Comparison of ENCODE assay signal across 10 cellular contexts in genomic region chr19:58388175-58388526, GRCh38. TPM values are rescaled to one million over a fixed set of nuclear protein-coding genes. Genes with fewer than 3 reads are reported as not detected.
A peak's percentile ranks its signal among the peaks of the same experiment; 100 is the strongest.
DNase-seq lines count a peak whose midpoint lies in the region; ATAC-seq and TF ChIP-seq lines count a peak whose summit lies in the region.
"Had no signal": no experiment of that assay in that cellular context is flagged by ENCODE, and none has a peak within 500 bp of the region (broad histone marks: within the 10 kb centered on the region; RNA-seq: fewer than 3 reads in every experiment).

No MANE protein-coding gene starts in this region.

- in situ Hi-C loops in astrocyte of the spinal cord (cut with HindIII; ENCODE audit: low sequenced_read_pairs): no loop called here

- no peaks in the 10 kb centered on the region for H3K27me3 Mint-ChIP-seq in memory B cell

- H3K36me3 Mint-ChIP-seq in memory B cell: peaks cover 16% of the 10 kb centered on the region

- H3K27me3 ChIP-seq in heart right ventricle: no peaks in the 10 kb centered on the region
- no peaks in the 10 kb centered on the region for H3K27me3 ChIP-seq in vagina
- H3K27me3 ChIP-seq: thyroid gland had no signal

- intact Hi-C loops in heart right ventricle (cut with DNase I): no loop called here
- intact Hi-C loops in Right ventricle myocardium superior (cut with DNase I): no loop called here
- intact Hi-C loops in vagina (cut with DNase I): no loop called here

- H3K27ac ChIP-seq in heart right ventricle: peak overlapping the region in 1 of 10 donors; percentile 99
- peak overlapping the region; percentile 89 for H3K27ac ChIP-seq in vagina

- DNase-seq in heart right ventricle (no peak), Right ventricle myocardium superior (no peak), astrocyte of the spinal cord (ENCODE audit: low read depth, low spot score) (no peak), memory B cell (ENCODE audit: low spot score in 2 of 2) (no peak), vagina (ENCODE audit: extremely low spot score in 2 of 2) (no peak), AG20443 (ENCODE audit: low spot score) (no peak), DMS153 treated with DMSO at 0.1 percent for 48 hours (lab: John Stamatoyannopoulos, UW; ENCODE audit: unreplicated experiment) (no peak)
- DNase-seq: T1000, thyroid gland had no signal

- H3K4me3 ChIP-seq in heart right ventricle: peak overlapping the region; percentile 63 to 92 (median 86)
- H3K4me3 ChIP-seq in astrocyte of the spinal cord (ENCODE audit: low read depth, low read length): peak overlapping the region; percentile 98
- peak overlapping the region; percentile 76 to 91 for H3K4me3 ChIP-seq in vagina

- peaks cover 21% of the 10 kb centered on the region for H3K4me1 Mint-ChIP-seq in memory B cell

- H3K4me3 Mint-ChIP-seq in memory B cell: peak overlapping the region; percentile 92

- H3K36me3 ChIP-seq in heart right ventricle (peaks cover 0 to 54% (median 22%) of the 10 kb centered on the region in 9 donors), vagina (peaks cover 0 to 40% of the 10 kb centered on the region in 2 donors)

- no peaks in the 10 kb centered on the region for H3K9me3 Mint-ChIP-seq in memory B cell

- peak overlapping the region; percentile 89 for H3K27ac Mint-ChIP-seq in memory B cell

- TF ChIP-seq CTCF in heart right ventricle (IDR thresholded peaks at IDR 0.05): no peak
- TF ChIP-seq CTCF in astrocyte of the spinal cord (IDR thresholded peaks at IDR 0.05; ENCODE audit: low read depth, low read length): no peak
- no peak for TF ChIP-seq CTCF in vagina (IDR thresholded peaks at IDR 0.05)

- 86% methylated on average over 3 of the region's 3 CpGs for WGBS in heart right ventricle, 2 donors

- no peaks in the 10 kb centered on the region for H3K9me3 ChIP-seq in heart right ventricle
- H3K9me3 ChIP-seq in vagina: no peaks in the 10 kb centered on the region
- H3K9me3 ChIP-seq: thyroid gland had no signal

- H3K4me1 ChIP-seq in heart right ventricle: peaks cover 13 to 47% (median 30%) of the 10 kb centered on the region in 9 donors
- H3K4me1 ChIP-seq in vagina: peaks cover 41% of the 10 kb centered on the region

- ATAC-seq in heart right ventricle (no peak), Right ventricle myocardium superior (ENCODE audit: poor library complexity) (no peak), memory B cell (ENCODE audit: low read depth) (no peak), HG02678 (IDR thresholded peaks at IDR 0.05; ENCODE audit: unreplicated experiment) (no peak)

- TF ChIP-seq POLR2A in vagina (IDR thresholded peaks at IDR 0.05): no peak

RNA-seq across cellular contexts. Expression of gene RPS5, which starts 1.1 kb away (rescaled TPM):
- total RNA-seq in heart right ventricle (100 to 1,000 TPM; 360 to 610 (median 413) TPM), Right ventricle myocardium superior (481 TPM), vagina (1,974 TPM)
- polyA plus RNA-seq in heart right ventricle: 1,000 to 10,000 TPM in 1 of 2 donors, 100 to 1,000 TPM in 1; 430 to 2,053 TPM

RNA-seq across cellular contexts. Expression of gene RNF225, which starts 7.3 kb away (rescaled TPM):
- total RNA-seq in heart right ventricle: not detected
- not detected for polyA plus RNA-seq in heart right ventricle
- total RNA-seq in Right ventricle myocardium superior: not detected
- total RNA-seq in vagina: 0.98 TPM

RNA-seq across cellular contexts. Expression of gene ZNF837, which starts 7.3 kb away (rescaled TPM):
- total RNA-seq in heart right ventricle (under 1 TPM; 0.11 to 0.90 (median 0.41) TPM), Right ventricle myocardium superior (0.13 TPM), vagina (1.2 TPM)
- polyA plus RNA-seq in heart right ventricle: under 1 TPM; 0.36 to 0.88 TPM

RNA-seq across cellular contexts. Expression of gene ZNF584, which starts 20.3 kb away (rescaled TPM):
- total RNA-seq in heart right ventricle (10 to 100 TPM; 12.7 to 20.4 (median 17.6) TPM), Right ventricle myocardium superior (16.1 TPM), vagina (16.7 TPM)
- polyA plus RNA-seq in heart right ventricle: 10 to 100 TPM in 1 of 2 donors, 1 to 10 TPM in 1; 6.5 to 15.9 TPM

RNA-seq across cellular contexts. Expression of gene ZNF497, which starts 25.6 kb away (rescaled TPM):
- total RNA-seq in heart right ventricle (under 1 TPM in 9 of 10 donors, not detected in 1; 0.14 to 0.73 (median 0.30) TPM), Right ventricle myocardium superior (0.30 TPM), vagina (3.4 TPM)
- polyA plus RNA-seq in heart right ventricle: under 1 TPM; 0.22 to 0.33 TPM
